10 cellular contexts compared by ENCODE assay signal in the genomic region with DNA sequence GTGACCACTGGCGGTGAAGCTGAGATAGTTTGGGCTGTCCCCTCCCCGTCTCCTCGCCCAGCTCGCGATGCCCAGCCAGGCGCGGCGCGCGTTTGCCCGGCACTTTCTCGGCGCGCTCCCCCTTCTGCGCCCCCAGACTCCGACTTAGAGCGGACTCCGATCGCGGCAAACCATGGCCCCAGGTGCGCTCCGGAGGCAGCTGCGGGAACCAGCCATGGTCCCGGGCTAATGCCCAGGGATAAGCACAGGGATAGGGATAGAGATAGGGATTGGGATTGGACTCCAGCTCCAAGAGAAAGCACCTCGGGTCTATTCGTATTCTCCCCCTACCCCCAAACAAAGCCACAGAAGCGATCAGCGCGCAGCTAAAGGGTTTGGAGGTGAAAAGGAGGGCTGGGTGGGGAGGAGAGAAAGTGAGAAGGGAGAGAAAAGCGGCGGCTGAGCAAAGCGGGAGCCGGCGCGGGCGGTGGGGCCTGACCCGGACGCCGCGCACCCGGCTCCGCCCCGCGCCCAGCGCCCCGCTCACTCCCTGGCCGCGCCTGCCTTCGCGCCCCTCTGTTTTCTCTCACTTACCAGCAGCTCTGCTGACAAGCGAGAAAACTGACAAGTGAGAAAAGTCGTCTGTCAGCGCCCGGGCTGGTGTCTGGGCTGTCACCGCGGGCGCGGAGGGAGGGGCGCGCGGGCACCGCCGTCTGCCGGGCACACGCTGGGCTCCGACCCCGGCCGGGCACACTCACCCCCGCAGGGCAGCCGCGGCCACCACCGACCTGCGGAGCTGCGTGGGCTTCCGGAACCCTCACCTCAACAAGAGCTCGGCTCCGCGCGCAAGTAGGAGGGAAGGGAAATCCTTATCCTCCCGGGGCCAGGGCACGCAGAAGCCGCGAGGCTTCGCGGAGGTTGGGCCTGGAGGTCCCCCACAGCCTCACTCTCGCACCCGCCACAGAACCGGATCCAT. TPM values are rescaled to one million over a fixed set of nuclear protein-coding genes. Genes with fewer than 3 reads are reported as not detected.
DNase-seq lines count a peak whose midpoint lies in the region; ATAC-seq and TF ChIP-seq lines count a peak whose summit lies in the region.
"Had no signal": no experiment of that assay in that cellular context is flagged by ENCODE, and none has a peak within 500 bp of the region (broad histone marks: within the 10 kb centered on the region; RNA-seq: fewer than 3 reads in every experiment).

Gene PDE1C (minus strand): TSS at position 2 of the 955 bp plus-strand sequence.

- H3K36me3 Mint-ChIP-seq in progenitor cell of endocrine pancreas (ENCODE audit: insufficient read depth) = no peaks in the 10 kb centered on the region
- H3K36me3 Mint-ChIP-seq: naive B cell had no signal

- TF ChIP-seq CTCF in WI38 (IDR thresholded peaks at IDR 0.05; ENCODE audit: low read depth, low read length) (no peak), right atrium auricular region (IDR thresholded peaks at IDR 0.05) (no peak), progenitor cell of endocrine pancreas (IDR thresholded peaks at IDR 0.05; ENCODE audit: unreplicated experiment) (no peak)

- H3K27me3 ChIP-seq in right atrium auricular region = no peaks in the 10 kb centered on the region

- H3K4me1 Mint-ChIP-seq in progenitor cell of endocrine pancreas (ENCODE audit: low read depth) = peaks cover 3% of the 10 kb centered on the region

- peaks cover 92% of the 10 kb centered on the region for H3K27me3 Mint-ChIP-seq in progenitor cell of endocrine pancreas

- H3K27ac Mint-ChIP-seq in progenitor cell of endocrine pancreas = no peak within 1 kb of the TSS
- H3K27ac Mint-ChIP-seq: naive B cell had no signal

- peak within 1 kb of the TSS; percentile 82 for H3K4me3 Mint-ChIP-seq in progenitor cell of endocrine pancreas (ENCODE audit: low read depth)

- H3K4me1 ChIP-seq in right atrium auricular region = peaks cover 0 to 32% of the 10 kb centered on the region in 2 donors

- H3K9me3 ChIP-seq in right atrium auricular region = no peaks in the 10 kb centered on the region

- DNase-seq in Daoy (ENCODE audit: low read depth) (peak; percentile 70), right atrium auricular region (ENCODE audit: low spot score) (no peak), progenitor cell of endocrine pancreas (ENCODE audit: low spot score, unreplicated experiment) (peak; percentile 15), activated T-cell treated with anti-CD3 and anti-CD28 coated beads for 4 hours (no peak), NCI-H2081 (lab: John Stamatoyannopoulos, UW) (no peak)
- DNase-seq: activated CD8-positive, alpha-beta memory T cell treated with anti-CD3 and anti-CD28 coated beads for 24 hours; naive B cell had no signal

- H3K27ac ChIP-seq in right atrium auricular region = peak within 1 kb of the TSS; percentile 86 to 88

- peak within 1 kb of the TSS; percentile 74 for H3K4me3 ChIP-seq in WI38 (ENCODE audit: low read depth, low read length)
- H3K4me3 ChIP-seq in right atrium auricular region = peak within 1 kb of the TSS; percentile 61

- no peaks in the 10 kb centered on the region for H3K9me3 Mint-ChIP-seq in progenitor cell of endocrine pancreas (ENCODE audit: low read depth)

- H3K36me3 ChIP-seq in right atrium auricular region = no peaks in the 10 kb centered on the region

- no peak for ATAC-seq in GM19324 (IDR thresholded peaks at IDR 0.05; ENCODE audit: low FRiP score, unreplicated experiment)
- ATAC-seq in HG02759 (IDR thresholded peaks at IDR 0.05; ENCODE audit: unreplicated experiment) = no peak

RNA-seq across cellular contexts. Expression of gene PDE1C, which starts in this region (rescaled TPM):
- total RNA-seq in Daoy (2014; rRNA removed; shearing (Covaris generic)) = 20.4 and 24.2 TPM in 2 replicates
- 10 to 100 TPM; 35.7 to 47.8 TPM for total RNA-seq in right atrium auricular region
- 1.0 and 1.7 TPM in 2 replicates for total RNA-seq in progenitor cell of endocrine pancreas

Comparison
In these comparisons a context has a peak if more than half of its experiments do, and no peak if none do; other contexts are left out.
1. DNase-seq: peak in Daoy (single experiment) and progenitor cell of endocrine pancreas (single experiment); none in right atrium auricular region (single experiment), activated T-cell treated with anti-CD3 and anti-CD28 coated beads for 4 hours (single experiment) and NCI-H2081 (0 of 2).